ENCODE assay signal across 14 cellular contexts in genomic region chr5:143596824-143597223, GRCh38.
DNase-seq lines count a peak whose midpoint lies in the region; ATAC-seq and TF ChIP-seq lines count a peak whose summit lies in the region.
"Had no signal": no experiment of that assay in that cellular context is flagged by ENCODE, and none has a peak within 500 bp of the region (broad histone marks: within the 10 kb centered on the region; RNA-seq: fewer than 3 reads in every experiment).

No MANE protein-coding gene starts in this region.

- no peaks in the 10 kb centered on the region for H3K36me3 Mint-ChIP-seq in MCF 10A (ENCODE audit: insufficient read depth, unreplicated experiment)

- POLR2A ChIA-PET in MCF 10A (lab: Yijun Ruan, JAX) (interaction anchor here (0.6 to 1.1 kb wide), 5 partner anchors 16 to 703 kb away, joined by 3 to 6 read pairs (median 3); no protein-coding TSS in a partner anchor), PC-9 (lab: Charles Lee; ENCODE audit: unreplicated experiment) (no interaction called here)

- no peak for ATAC-seq in foreskin keratinocyte

- H3K27ac Mint-ChIP-seq in MCF 10A (ENCODE audit: low read depth, unreplicated experiment) = peak overlapping the region; percentile 87
- H3K27ac Mint-ChIP-seq: CD8-positive, alpha-beta memory T cell; H9 had no signal

- H3K4me3 Mint-ChIP-seq in MCF 10A (ENCODE audit: unreplicated experiment) = no peak overlapping the region
- H3K4me3 Mint-ChIP-seq: CD8-positive, alpha-beta memory T cell; H9 had no signal

- intact Hi-C loops in MCF 10A (cut with micrococcal nuclease) = no loop called here
- intact Hi-C loops in breast epithelium (cut with DNase I; ENCODE audit: low total_unique reads) = no loop called here
- intact Hi-C loops in PC-9 (cut with micrococcal nuclease; ENCODE audit: unreplicated experiment) = loop anchor here (1.0 to 5.0 kb wide), 6 partner anchors 32 to 372 kb away; no protein-coding TSS in a partner anchor

- peak overlapping the region; percentile 62 for H3K4me2 ChIP-seq in PC-9
- H3K4me2 ChIP-seq: BLaER1 had no signal

- H3K9me3 ChIP-seq in breast epithelium = no peaks in the 10 kb centered on the region
- no peaks in the 10 kb centered on the region for H3K9me3 ChIP-seq in PC-9 (ENCODE audit: insufficient read depth, low read depth)

- H4K20me1 ChIP-seq in PC-9 (ENCODE audit: insufficient read depth) = no peaks in the 10 kb centered on the region
- H4K20me1 ChIP-seq: BLaER1 had no signal

- H3K36me3 ChIP-seq in breast epithelium = no peaks in the 10 kb centered on the region
- no peaks in the 10 kb centered on the region for H3K36me3 ChIP-seq in PC-9 (ENCODE audit: low read depth)
- H3K36me3 ChIP-seq: BLaER1 had no signal

- peaks cover 29% of the 10 kb centered on the region for H3K4me1 Mint-ChIP-seq in MCF 10A (ENCODE audit: insufficient read depth, unreplicated experiment)

- CTCF ChIA-PET in MCF 10A (lab: Yijun Ruan, JAX) (no interaction called here), PC-9 (lab: Charles Lee) (no interaction called here)

- H3K4me3 ChIP-seq in breast epithelium = no peak overlapping the region
- H3K4me3 ChIP-seq in PC-9 = no peak overlapping the region
- H3K4me3 ChIP-seq: BLaER1 had no signal

- H3K4me1 ChIP-seq in breast epithelium (no peaks in the 10 kb centered on the region), PC-9 (replicated peaks; ENCODE audit: insufficient read depth) (peaks cover 29% of the 10 kb centered on the region), foreskin keratinocyte (no peaks in the 10 kb centered on the region)

- H3K27me3 Mint-ChIP-seq in MCF 10A (ENCODE audit: insufficient read depth, unreplicated experiment) = no peaks in the 10 kb centered on the region

- TF ChIP-seq CTCF in MCF 10A (IDR thresholded peaks at IDR 0.05; ENCODE audit: unreplicated experiment) (no peak), breast epithelium (IDR thresholded peaks at IDR 0.05) (no peak), PC-9 (conservative IDR thresholded peaks at IDR 0.05) (no peak), foreskin keratinocyte (conservative IDR thresholded peaks at IDR 0.05) (no peak)

- TF ChIP-seq POLR2A in breast epithelium (IDR thresholded peaks at IDR 0.05) = no peak

- H3K27ac ChIP-seq in breast epithelium = no peak overlapping the region
- peak overlapping the region; percentile 97 for H3K27ac ChIP-seq in PC-9
- H3K27ac ChIP-seq in foreskin keratinocyte = peak overlapping the region; percentile 40
- H3K27ac ChIP-seq: BLaER1 had no signal

- DNase-seq in MCF 10A (ENCODE audit: unreplicated experiment) = no peak
- DNase-seq in breast epithelium (ENCODE audit: low spot score in 2 of 2) = no peak
- no peak for DNase-seq in PC-9
- DNase-seq in foreskin keratinocyte = no peak
- no peak for DNase-seq in COLO829 (ENCODE audit: low spot score)
- no peak for DNase-seq in amniotic stem cell (lab: John Stamatoyannopoulos, UW)
- DNase-seq in NCI-H1694 (lab: John Stamatoyannopoulos, UW) = no peak
- DNase-seq: AML-193; CD8-positive, alpha-beta memory T cell; DMS153; DMS79 treated with DMSO at 0.1 percent for 48 hours; GOT3; H9 had no signal

- peaks cover 23% of the 10 kb centered on the region for H3F3A ChIP-seq in PC-9 (ENCODE audit: insufficient read depth, low read depth)

- H3K9me3 Mint-ChIP-seq in MCF 10A (ENCODE audit: unreplicated experiment) = no peaks in the 10 kb centered on the region
- H3K9me3 Mint-ChIP-seq: H9 had no signal

- no peak overlapping the region for H2AFZ ChIP-seq in PC-9

- no peaks in the 10 kb centered on the region for H3K79me2 ChIP-seq in PC-9 (ENCODE audit: low read depth)

- no TSS peak for BruUV-seq in MCF 10A (replicated peaks; lab: Mats Ljungman, UMichigan)
- no TSS peak for BruUV-seq in PC-9 (replicated peaks; lab: Mats Ljungman, UMichigan)

- no peaks in the 10 kb centered on the region for H3K27me3 ChIP-seq in breast epithelium
- H3K27me3 ChIP-seq in PC-9 (ENCODE audit: insufficient read depth, low read depth) = no peaks in the 10 kb centered on the region
- no peaks in the 10 kb centered on the region for H3K27me3 ChIP-seq in foreskin keratinocyte
- H3K27me3 ChIP-seq: BLaER1 had no signal

- H3K9me2 ChIP-seq in PC-9 (ENCODE audit: insufficient read depth) = no peaks in the 10 kb centered on the region

Comparison
In these comparisons a context has a peak if more than half of its experiments do, and no peak if none do; other contexts are left out.
1. H3K27ac ChIP-seq: peak in PC-9 (single experiment) and foreskin keratinocyte (single experiment); none in breast epithelium (0 of 2).